ENCODE assay signal across 19 cellular contexts in the genomic region with DNA sequence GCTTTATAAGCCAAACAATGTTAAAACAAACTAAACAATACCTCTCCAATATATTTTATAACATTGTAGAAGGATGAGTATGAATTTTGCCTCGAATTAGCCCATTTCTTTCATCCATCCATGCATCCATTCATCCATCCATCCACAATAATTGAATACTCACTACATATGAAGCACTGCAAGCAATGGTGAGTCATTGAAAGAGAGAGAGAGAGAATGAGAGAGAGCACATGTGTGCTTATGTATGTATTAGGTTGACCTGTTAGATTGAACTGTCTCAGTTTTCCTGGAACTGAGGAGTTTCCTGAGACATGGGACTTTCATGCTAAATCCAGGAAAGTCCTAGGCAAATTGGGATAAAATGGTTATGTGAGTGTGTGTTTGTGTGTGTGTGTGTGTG.
A peak's percentile ranks its signal among the peaks of the same experiment; 100 is the strongest.
DNase-seq lines count a peak whose midpoint lies in the region; ATAC-seq, FAIRE-seq and TF ChIP-seq lines count a peak whose summit lies in the region.
"Had no signal": no experiment of that assay in that cellular context is flagged by ENCODE, and none has a peak within 500 bp of the region (broad histone marks: within the 10 kb centered on the region; RNA-seq: fewer than 3 reads in every experiment).

No MANE protein-coding gene starts in this region.

- no peak overlapping the region; the same call in 1 of the 2 replicates for H3K56ac ChIP-seq in IMR-90 (ENCODE audit: extremely low read depth, insufficient read depth, low read length)

- H3K27me3 Mint-ChIP-seq in WTC11 (ENCODE audit: low read depth): no peaks in the 10 kb centered on the region

- dilution Hi-C loops in IMR-90 (cut with HindIII; ENCODE audit: low sequenced_read_pairs, unreplicated experiment): no loop called here
- dilution Hi-C loops in endothelial cell of umbilical vein (cut with MboI; ENCODE audit: extremely low pct_ligation_motif_present, low sequenced_read_pairs): no loop called here

- no peak overlapping the region for H3K4me3 Mint-ChIP-seq in WTC11
- H3K4me3 Mint-ChIP-seq: CD14-positive monocyte; CD4-positive, alpha-beta memory T cell; H9 had no signal

- intact Hi-C loops in IMR-90 (cut with micrococcal nuclease): loop anchor here (10.0 kb wide), 1 partner anchor 926 kb away; a partner anchor contains a TSS
- intact Hi-C loops in endothelial cell of umbilical vein (cut with micrococcal nuclease): loop anchor here (2.0 kb wide), 2 partner anchors 16 to 42 kb away; no protein-coding TSS in a partner anchor

- no peak overlapping the region for H2BK120ac ChIP-seq in IMR-90 (ENCODE audit: low read depth, low read length)

- no peak overlapping the region for H4K91ac ChIP-seq in IMR-90 (ENCODE audit: insufficient read depth, low read depth, low read length)

- H3K9me3 ChIP-seq in IMR-90 (ENCODE audit: control insufficient read depth, insufficient read depth, low read length) (no peaks in the 10 kb centered on the region), endothelial cell of umbilical vein (replicated peaks; ENCODE audit: control insufficient read depth, insufficient read depth, low read length) (no peaks in the 10 kb centered on the region)
- H3K9me3 ChIP-seq: BLaER1 had no signal

- H2BK5ac ChIP-seq in IMR-90 (ENCODE audit: low read depth, low read length, poor library complexity, severe bottlenecking): no peak overlapping the region

- TF ChIP-seq POLR2A in IMR-90 (IDR thresholded peaks at IDR 0.05; ENCODE audit: low read depth, low read length): no peak
- TF ChIP-seq POLR2A in endothelial cell of umbilical vein (IDR thresholded peaks at IDR 0.05; ENCODE audit: low read depth, low read length): no peak

- H3K9me3 Mint-ChIP-seq in WTC11: peaks cover 12% of the 10 kb centered on the region
- H3K9me3 Mint-ChIP-seq: CD4-positive, alpha-beta memory T cell; H9 had no signal

- H3K9ac ChIP-seq in IMR-90 (ENCODE audit: low read depth, low read length) (no peak overlapping the region), endothelial cell of umbilical vein (replicated peaks; ENCODE audit: extremely low read depth, insufficient read depth, low read length) (no peak overlapping the region)
- H3K9ac ChIP-seq: BLaER1 had no signal

- H4K8ac ChIP-seq in IMR-90 (ENCODE audit: low read depth in 2 of 2, low read length in 2 of 2): no peak overlapping the region

- H2AFZ ChIP-seq in IMR-90 (replicated peaks; ENCODE audit: low read length, poor library complexity) (no peak overlapping the region), endothelial cell of umbilical vein (ENCODE audit: low read depth, low read length) (no peak overlapping the region)

- CTCF ChIA-PET in IMR-90 (lab: Yijun Ruan, JAX): no interaction called here
- CTCF ChIA-PET in endothelial cell of umbilical vein (lab: Charles Lee): no interaction called here
- CTCF ChIA-PET in WTC11 (lab: Charles Lee): no interaction called here

- H3K36me3 Mint-ChIP-seq in WTC11: no peaks in the 10 kb centered on the region; the same call in 1 of the 2 replicates
- H3K36me3 Mint-ChIP-seq: CD14-positive monocyte; CD4-positive, alpha-beta memory T cell had no signal

- no TSS peak for BruUV-seq in IMR-90 (replicated peaks; lab: Mats Ljungman, UMichigan)
- BruUV-seq in endothelial cell of umbilical vein (replicated peaks; lab: Mats Ljungman, UMichigan): no TSS peak

- H3K27me3 ChIP-seq in IMR-90 (ENCODE audit: control insufficient read depth, insufficient read depth, low read length) (no peaks in the 10 kb centered on the region; the same call in 1 of the 2 replicates), endothelial cell of umbilical vein (ENCODE audit: control insufficient read depth in 2 of 2, insufficient read depth in 2 of 2, low read length in 2 of 2) (no peaks in the 10 kb centered on the region)
- H3K27me3 ChIP-seq: BLaER1 had no signal

- H3K27ac ChIP-seq in IMR-90 (ENCODE audit: insufficient read depth, low read length) (no peak overlapping the region), endothelial cell of umbilical vein (ENCODE audit: insufficient read depth, low read depth, low read length) (no peak overlapping the region)
- H3K27ac ChIP-seq: BLaER1 had no signal

- H3K4me1 Mint-ChIP-seq in WTC11: 0 out of 2 replicates have a peak, but pooled peaks cover 3% of the 10 kb centered on the region
- H3K4me1 Mint-ChIP-seq: CD14-positive monocyte; CD4-positive, alpha-beta memory T cell had no signal

- no peak overlapping the region for H3K4me3 ChIP-seq in AG10803 (ENCODE audit: low read length)
- no peak overlapping the region for H3K4me3 ChIP-seq in IMR-90 (ENCODE audit: insufficient read depth, low read depth, low read length)
- no peak overlapping the region for H3K4me3 ChIP-seq in endothelial cell of umbilical vein (replicated peaks in 1 of 3; ENCODE audit: insufficient read depth in 1 of 3, low read depth in 1 of 3, low read length in 3 of 3)
- H3K4me3 ChIP-seq in fibroblast of the aortic adventitia (ENCODE audit: low read depth, low read length): no peak overlapping the region
- H3K4me3 ChIP-seq: BLaER1 had no signal

- H2AK9ac ChIP-seq in IMR-90 (replicated peaks; ENCODE audit: low read depth, low read length, poor library complexity): no peak overlapping the region

- H3K36me3 ChIP-seq in IMR-90 (ENCODE audit: control insufficient read depth, insufficient read depth, low read length) (no peaks in the 10 kb centered on the region), endothelial cell of umbilical vein (ENCODE audit: control insufficient read depth in 2 of 2, extremely low read depth in 1 of 2, insufficient read depth in 2 of 2, low read length in 2 of 2) (no peaks in the 10 kb centered on the region)
- H3K36me3 ChIP-seq: BLaER1 had no signal

- no peaks in the 10 kb centered on the region for H4K20me1 ChIP-seq in IMR-90 (ENCODE audit: insufficient read depth, low read length)
- no peaks in the 10 kb centered on the region for H4K20me1 ChIP-seq in endothelial cell of umbilical vein (replicated peaks; ENCODE audit: control insufficient read depth, extremely low read depth, insufficient read depth, low read length)
- H4K20me1 ChIP-seq: BLaER1 had no signal

- no peaks in the 10 kb centered on the region; the same call in 1 of the 2 replicates for H3K4me1 ChIP-seq in IMR-90 (ENCODE audit: control insufficient read depth, insufficient read depth, low read length)
- peaks cover 19% of the 10 kb centered on the region for H3K4me1 ChIP-seq in endothelial cell of umbilical vein (ENCODE audit: control insufficient read depth, extremely low read depth, insufficient read depth, low read length)
- H3K4me1 ChIP-seq: BLaER1 had no signal

- WGBS in IMR-90 (ENCODE audit: extremely low coverage in 2 of 2, insufficient read length in 1 of 2), 2 experiments: no CpG with 5 or more reads among the region's 1 CpG

- no peaks in the 10 kb centered on the region for H3K79me2 ChIP-seq in endothelial cell of umbilical vein (ENCODE audit: control insufficient read depth, insufficient read depth, low read length)

- in situ Hi-C loops in IMR-90 (cut with MboI; ENCODE audit: low sequenced_read_pairs): no loop called here

- H3K9me1 ChIP-seq in IMR-90 (ENCODE audit: insufficient read depth, low read length) (no peaks in the 10 kb centered on the region; the same call in 1 of the 2 replicates), endothelial cell of umbilical vein (replicated peaks; ENCODE audit: control insufficient read depth, extremely low read depth, insufficient read depth, low read length) (no peaks in the 10 kb centered on the region)

- DNase-seq in AG10803 (ENCODE audit: low read depth) (peak; percentile 57), IMR-90 (no peak), endothelial cell of umbilical vein (ENCODE audit: low read depth, low spot score) (no peak), fibroblast of the aortic adventitia (ENCODE audit: low read depth) (peak; percentile 22), WTC11 (ENCODE audit: low spot score) (no peak), OCI-M2 (lab: John Stamatoyannopoulos, UW; ENCODE audit: unreplicated experiment) (no peak)
- DNase-seq: CD4-positive, alpha-beta memory T cell; DMS153; DND-41; EL; H9 had no signal

- H3K14ac ChIP-seq in IMR-90 (replicated peaks; ENCODE audit: low read depth, low read length): no peak overlapping the region

- no peaks in the 10 kb centered on the region for H3K79me1 ChIP-seq in IMR-90 (ENCODE audit: low read depth in 1 of 2, low read length in 2 of 2)

- H3K18ac ChIP-seq in IMR-90 (ENCODE audit: low read depth, low read length): no peak overlapping the region

- no peak overlapping the region for H2BK15ac ChIP-seq in IMR-90 (ENCODE audit: low read depth, low read length)

- no peak for FAIRE-seq in endothelial cell of umbilical vein (lab: Jason Lieb, UNC)
- FAIRE-seq: A204.1, G401.6, GM12891, GM19239, H1 had no signal

- no peak overlapping the region for H3K27ac Mint-ChIP-seq in WTC11
- H3K27ac Mint-ChIP-seq: CD14-positive monocyte; CD4-positive, alpha-beta memory T cell; H9 had no signal

- TF ChIP-seq RAD21 in IMR-90 (IDR thresholded peaks at IDR 0.05; ENCODE audit: low read length): no peak

- POLR2A ChIA-PET in IMR-90 (lab: Charles Lee; ENCODE audit: unreplicated experiment) (no interaction called here), endothelial cell of umbilical vein (lab: Charles Lee) (no interaction called here), WTC11 (lab: Charles Lee) (no interaction called here)

- no peak overlapping the region for H2BK20ac ChIP-seq in IMR-90 (ENCODE audit: low read depth, low read length)

- no peak overlapping the region for H4K5ac ChIP-seq in IMR-90 (ENCODE audit: low read depth, low read length)

- no peak overlapping the region for H3K23ac ChIP-seq in IMR-90 (ENCODE audit: low read depth, low read length)

- TF ChIP-seq CTCF in AG10803 (conservative IDR thresholded peaks at IDR 0.05; ENCODE audit: low read length): no peak
- TF ChIP-seq CTCF in IMR-90 (conservative IDR thresholded peaks at IDR 0.05; ENCODE audit: low read depth, low read length): no peak
- TF ChIP-seq CTCF in endothelial cell of umbilical vein (IDR thresholded peaks at IDR 0.05; ENCODE audit: extremely low read depth in 1 of 2, insufficient read depth in 1 of 2, low read depth in 1 of 2, low read length in 2 of 2): no peak
- TF ChIP-seq CTCF in fibroblast of the aortic adventitia (IDR thresholded peaks at IDR 0.05; ENCODE audit: insufficient read depth, low read length): no peak
- TF ChIP-seq CTCF in WTC11 (IDR thresholded peaks at IDR 0.05): no peak

- no peak overlapping the region for H3K4me2 ChIP-seq in IMR-90 (ENCODE audit: low read depth, low read length)
- H3K4me2 ChIP-seq in endothelial cell of umbilical vein (ENCODE audit: insufficient read depth, low read length): no peak overlapping the region
- H3K4me2 ChIP-seq: BLaER1 had no signal

- no peak overlapping the region for H3K4ac ChIP-seq in IMR-90 (ENCODE audit: low read depth, low read length)

- no peak for ATAC-seq in IMR-90 (ENCODE audit: low read depth)
- ATAC-seq in HG02852 (IDR thresholded peaks at IDR 0.05; ENCODE audit: unreplicated experiment): no peak
- no peak for ATAC-seq in WTC11

- H2AK5ac ChIP-seq in IMR-90 (ENCODE audit: low read depth, low read length): no peak overlapping the region

TF ChIP-seq in IMR-90, 13 proteins besides CTCF, POLR2A, EP300 and RAD21 (continues in another document):
- TF ChIP-seq BHLHE40 (IDR thresholded peaks at IDR 0.05; ENCODE audit: low read depth, low read length): no peak

TF ChIP-seq in endothelial cell of umbilical vein, 7 proteins besides CTCF, POLR2A, EP300 and RAD21 (continues in another document):
- peak; percentile 25 for TF ChIP-seq JUN (IDR thresholded peaks at IDR 0.05; ENCODE audit: borderline replicate concordance, insufficient read depth, insufficient read length, low read depth)

TF ChIP-seq in WTC11, 78 proteins besides CTCF, POLR2A, EP300 and RAD21 (continues in another document):
- TF ChIP-seq HMGA2 (CRISPR knock-in tag; IDR thresholded peaks at IDR 0.05): no peak

Comparison
In these comparisons a context has a peak if more than half of its experiments do, and no peak if none do; other contexts are left out.
1. DNase-seq: peak in AG10803 (single experiment) and fibroblast of the aortic adventitia (single experiment); none in IMR-90 (single experiment), endothelial cell of umbilical vein (single experiment), WTC11 (single experiment) and OCI-M2 (single experiment).